8 cellular contexts compared by ENCODE assay signal in the genomic region with DNA sequence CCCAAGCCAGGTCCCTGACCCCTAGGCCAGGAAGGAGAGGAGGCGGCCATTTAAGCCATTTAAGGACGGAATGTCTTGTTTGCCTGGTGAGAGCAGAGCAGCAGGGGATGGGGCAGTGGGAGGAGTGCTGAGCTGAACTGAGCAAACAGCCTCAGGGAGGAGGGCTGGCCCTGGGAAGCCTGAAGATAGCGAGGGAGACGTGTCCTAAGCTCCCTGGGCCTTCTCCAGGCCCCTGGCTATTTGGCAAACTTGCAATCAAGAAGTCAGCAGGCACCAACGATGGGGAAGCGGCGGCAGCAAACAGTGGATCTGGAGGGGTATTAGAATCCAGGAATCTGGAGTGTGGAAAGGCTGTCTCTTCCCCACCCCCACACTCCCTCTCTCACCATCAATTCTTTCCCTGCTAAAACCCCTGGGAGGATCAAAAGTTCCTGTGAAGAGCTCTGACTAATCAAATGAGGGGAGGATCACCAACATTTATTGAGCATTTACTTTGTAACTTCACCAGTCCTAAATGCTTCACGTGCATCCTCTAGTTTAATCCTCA. TPM values are rescaled to one million over a fixed set of nuclear protein-coding genes. Genes with fewer than 3 reads are reported as not detected.
DNase-seq lines count a peak whose midpoint lies in the region; ATAC-seq and TF ChIP-seq lines count a peak whose summit lies in the region.

No MANE protein-coding gene starts in this region.

- no peak overlapping the region for H2AFZ ChIP-seq in ACC112 (ENCODE audit: low read length, unreplicated experiment)
- no peak overlapping the region for H2AFZ ChIP-seq in Loucy (ENCODE audit: low read length)

- H3K27me3 ChIP-seq in ACC112 (ENCODE audit: insufficient read depth, low read length) (no peaks in the 10 kb centered on the region), Loucy (ENCODE audit: insufficient read depth, low read length, poor library complexity, severe bottlenecking) (no peaks in the 10 kb centered on the region), colonic mucosa (no peaks in the 10 kb centered on the region), mucosa of rectum (ENCODE audit: control insufficient read depth in 2 of 2, insufficient read depth in 2 of 2, low read length in 2 of 2) (no peaks in the 10 kb centered on the region)

- H3K9ac ChIP-seq in Loucy (ENCODE audit: low read depth, low read length, poor library complexity, severe bottlenecking) (peak overlapping the region; percentile 84), colonic mucosa (ENCODE audit: low read depth in 2 of 2, low read length in 2 of 2) (peak overlapping the region; percentile 61 to 90), mucosa of rectum (ENCODE audit: low read depth in 1 of 2, low read length in 2 of 2) (peak overlapping the region; percentile 32 to 60)

- ATAC-seq in HG03342 (IDR thresholded peaks at IDR 0.05; ENCODE audit: unreplicated experiment) (no peak), GM21423 (IDR thresholded peaks at IDR 0.05; ENCODE audit: unreplicated experiment) (no peak)

- peak overlapping the region; percentile 61 for H3K4me3 ChIP-seq in ACC112 (ENCODE audit: low read depth, low read length)
- H3K4me3 ChIP-seq in Loucy (ENCODE audit: low read length, poor library complexity, severe bottlenecking) = no peak overlapping the region
- H3K4me3 ChIP-seq in colonic mucosa = no peak overlapping the region
- peak overlapping the region in 1 of 2 donors; percentile 34 for H3K4me3 ChIP-seq in mucosa of rectum (ENCODE audit: low read length in 2 of 2)

- H3K27ac ChIP-seq in ACC112 (ENCODE audit: low read depth, low read length) = peak overlapping the region; percentile 99
- peak overlapping the region; percentile 100 for H3K27ac ChIP-seq in colonic mucosa
- H3K27ac ChIP-seq in mucosa of rectum (ENCODE audit: low read depth in 2 of 2, low read length in 2 of 2) = peak overlapping the region; percentile 93 to 94

- intact Hi-C loops in colonic mucosa (cut with DNase I) = no loop called here

- no peak for DNase-seq in colonic mucosa
- DNase-seq in SKM-1 (lab: John Stamatoyannopoulos, UW; ENCODE audit: unreplicated experiment) = no peak
- no peak for DNase-seq in NCI-H2196 (lab: John Stamatoyannopoulos, UW; ENCODE audit: unreplicated experiment)

- H3K4me1 ChIP-seq in ACC112 (ENCODE audit: control insufficient read depth, insufficient read depth, low read length, unreplicated experiment) (peaks cover 95% of the 10 kb centered on the region), Loucy (ENCODE audit: insufficient read depth, low read length, poor library complexity, severe bottlenecking) (peaks cover 93% of the 10 kb centered on the region), colonic mucosa (peaks cover 82% of the 10 kb centered on the region), mucosa of rectum (ENCODE audit: control insufficient read depth in 2 of 2, insufficient read depth in 2 of 2, low read length in 2 of 2) (peaks cover 87 to 96% of the 10 kb centered on the region in 2 donors)

- H3K4me2 ChIP-seq in Loucy (ENCODE audit: low read depth, low read length, poor library complexity, severe bottlenecking) = peak overlapping the region; percentile 8

- H3K9me3 ChIP-seq in Loucy (ENCODE audit: insufficient read depth, low read depth, low read length) = no peaks in the 10 kb centered on the region
- H3K9me3 ChIP-seq in colonic mucosa = no peaks in the 10 kb centered on the region
- H3K9me3 ChIP-seq in mucosa of rectum (ENCODE audit: control insufficient read depth in 2 of 2, low read length in 2 of 2) = no peaks in the 10 kb centered on the region

- 0 out of 2 replicates have a peak, but pooled peaks cover 4% of the 10 kb centered on the region for H3F3A ChIP-seq in Loucy (ENCODE audit: low read depth)

- H3K79me2 ChIP-seq in ACC112 (ENCODE audit: control insufficient read depth, insufficient read depth, low read length, unreplicated experiment) (peaks cover 57% of the 10 kb centered on the region), Loucy (ENCODE audit: insufficient read depth, low read length) (peaks cover 76% of the 10 kb centered on the region)

- H3K36me3 ChIP-seq in ACC112 (ENCODE audit: insufficient read depth, low read length) (no peaks in the 10 kb centered on the region), Loucy (ENCODE audit: insufficient read depth, low read length) (no peaks in the 10 kb centered on the region), colonic mucosa (no peaks in the 10 kb centered on the region), mucosa of rectum (ENCODE audit: control insufficient read depth in 2 of 2, insufficient read depth in 2 of 2, low read length in 2 of 2) (no peaks in the 10 kb centered on the region)

- peaks cover 3% of the 10 kb centered on the region for H4K20me1 ChIP-seq in Loucy (ENCODE audit: insufficient read depth, low read length, poor library complexity, severe bottlenecking)

- TF ChIP-seq CTCF in Loucy (conservative IDR thresholded peaks at IDR 0.05; ENCODE audit: low read length) (no peak), colonic mucosa (IDR thresholded peaks at IDR 0.05) (no peak)

- H3K9me2 ChIP-seq in Loucy (replicated peaks; ENCODE audit: low read depth, low read length) = no peaks in the 10 kb centered on the region

RNA-seq across cellular contexts. Expression of a gene that starts 8.8 kb away (rescaled TPM):
- 10 to 100 TPM; 31.4 to 37.4 TPM for total RNA-seq in colonic mucosa

RNA-seq across cellular contexts. Expression of a gene that starts 33.2 kb away (rescaled TPM):
- under 1 TPM; 0.05 to 0.19 TPM for total RNA-seq in colonic mucosa

RNA-seq across cellular contexts. Expression of a gene that starts 39.2 kb away (rescaled TPM):
- total RNA-seq in colonic mucosa = not detected

RNA-seq across cellular contexts. Expression of a gene that starts 54.6 kb away (rescaled TPM):
- not detected for total RNA-seq in colonic mucosa
